In genomic region chrX:136731207-136731782, GRCh38 we compare ENCODE assay signal across 18 cellular contexts. TPM values are rescaled to one million over a fixed set of nuclear protein-coding genes. Genes with fewer than 3 reads are reported as not detected.
DNase-seq lines count a peak whose midpoint lies in the region; ATAC-seq, FAIRE-seq and TF ChIP-seq lines count a peak whose summit lies in the region.
"Had no signal": no experiment of that assay in that cellular context is flagged by ENCODE, and none has a peak within 500 bp of the region (broad histone marks: within the 10 kb centered on the region; RNA-seq: fewer than 3 reads in every experiment).

No MANE protein-coding gene starts in this region.

- no peaks in the 10 kb centered on the region for H3K27me3 ChIP-seq in MG63
- H3K27me3 ChIP-seq: BE2C, brain microvascular endothelial cell, SJSA1, testis had no signal

- H3K9me3 ChIP-seq in A549 = no peaks in the 10 kb centered on the region
- no peaks in the 10 kb centered on the region for H3K9me3 ChIP-seq in MG63
- H3K9me3 ChIP-seq: BE2C, SJSA1, testis had no signal

- H3K27me3 Mint-ChIP-seq in activated naive CD8-positive, alpha-beta T cell treated with anti-CD3 and anti-CD28 coated beads for 36 hours = no peaks in the 10 kb centered on the region

- H3K4me3 ChIP-seq in A549 (no peak overlapping the region), MG63 (no peak overlapping the region)
- H3K4me3 ChIP-seq: SJSA1, skin epidermis, testis had no signal

- no peaks in the 10 kb centered on the region for H3K36me3 ChIP-seq in MG63
- H3K36me3 ChIP-seq: BE2C, brain microvascular endothelial cell, SJSA1 had no signal

- peaks cover 50% of the 10 kb centered on the region for H3K4me1 Mint-ChIP-seq in activated naive CD8-positive, alpha-beta T cell treated with anti-CD3 and anti-CD28 coated beads for 36 hours

- WGBS in A549 (ENCODE audit: missing lambda C conversion rate) = 58% methylated on average over 5 of the region's 5 CpGs

- H3K4me1 ChIP-seq in A549 = no peaks in the 10 kb centered on the region
- H3K4me1 ChIP-seq: BE2C, SJSA1, testis had no signal

- FAIRE-seq in A549 (lab: Jason Lieb, UNC) = peak; percentile 81

- TF ChIP-seq EP300 in A549 (IDR thresholded peaks at IDR 0.05) = no peak

- peak overlapping the region; percentile 89 for H3K27ac Mint-ChIP-seq in activated naive CD8-positive, alpha-beta T cell treated with anti-CD3 and anti-CD28 coated beads for 36 hours

- peaks cover 26% of the 10 kb centered on the region for H3K36me3 Mint-ChIP-seq in activated naive CD8-positive, alpha-beta T cell treated with anti-CD3 and anti-CD28 coated beads for 36 hours

- TF ChIP-seq RAD21 in A549 (conservative IDR thresholded peaks at IDR 0.05 in 1 of 2, IDR thresholded peaks at IDR 0.05 in 1 of 2) = no peak

- no peak overlapping the region for H3K4me2 ChIP-seq in A549
- H3K4me2 ChIP-seq: KMS-11 had no signal

- TF ChIP-seq CTCF in A549 (IDR thresholded peaks at IDR 0.05) = no peak

- no peak for ATAC-seq in A549
- ATAC-seq in left ventricle myocardium superior = peak; percentile 81
- no peak for ATAC-seq in HG02798 (IDR thresholded peaks at IDR 0.05; ENCODE audit: poor library complexity, unreplicated experiment)

- intact Hi-C loops in left ventricle myocardium superior (cut with micrococcal nuclease) = no loop called here

- no peak overlapping the region for H3K27ac ChIP-seq in A549
- H3K27ac ChIP-seq: brain microvascular endothelial cell, KMS-11, SJSA1, skin epidermis, testis had no signal

- CTCF ChIA-PET in A549 (lab: Yijun Ruan, JAX) = no interaction called here

- H3K4me3 Mint-ChIP-seq in activated naive CD8-positive, alpha-beta T cell treated with anti-CD3 and anti-CD28 coated beads for 36 hours = peak overlapping the region; percentile 62

- TF ChIP-seq POLR2A in A549 (IDR thresholded peaks at IDR 0.05; ENCODE audit: low read length) = no peak

- POLR2A ChIA-PET in A549 (lab: Yijun Ruan, JAX) = interaction anchor here (0.6 to 1.2 kb wide), 2 partner anchors 140 to 149 kb away, joined by 3 read pairs; partner anchors contain the start of gene RBMX

- DNase-seq in A549 (ENCODE audit: low read depth in 1 of 2, low spot score in 1 of 2) = no peak
- DNase-seq in MG63 = peak; percentile 3
- DNase-seq in activated naive CD8-positive, alpha-beta T cell treated with anti-CD3 and anti-CD28 coated beads for 36 hours = no peak
- DNase-seq in left ventricle myocardium superior = no peak
- DNase-seq in NCI-H2081 treated with DMSO at 0.1 percent for 48 hours (lab: John Stamatoyannopoulos, UW) = no peak
- no peak for DNase-seq in activated CD8-positive, alpha-beta memory T cell treated with anti-CD3 and anti-CD28 coated beads, Interleukin-2, amount 50 U/mL, for 4 hours
- no peak for DNase-seq in NCI-H2227 (lab: John Stamatoyannopoulos, UW; ENCODE audit: unreplicated experiment)
- DNase-seq: BE2C, brain microvascular endothelial cell, DMS79, NCI-H1417, NCI-H446, occipital lobe, testis had no signal

- no peaks in the 10 kb centered on the region for H3K9me3 Mint-ChIP-seq in activated naive CD8-positive, alpha-beta T cell treated with anti-CD3 and anti-CD28 coated beads for 36 hours

TF ChIP-seq in A549, 52 proteins besides CTCF, POLR2A, EP300 and RAD21:
- TF ChIP-seq MAFK (IDR thresholded peaks at IDR 0.05; ENCODE audit: partially characterized antibody) = no peak
- TF ChIP-seq NFE2L2 (conservative IDR thresholded peaks at IDR 0.05; ENCODE audit: low read length) = no peak
- no peak for TF ChIP-seq RNF2 (IDR thresholded peaks at IDR 0.05; ENCODE audit: borderline replicate concordance, low read depth)

RNA-seq across cellular contexts. Expression of gene ARHGEF6, which starts 49.4 kb away (rescaled TPM):
- polyA plus RNA-seq in A549 (2011; rRNA removed) (0.30 and 0.34 TPM in 2 replicates), A549 (2017; fragmentation: RNase III; extraction: RNeasy Plus Mini Kit Qiagen cat#74134 plus additional on column Dnase treatment) (0.10 to 0.22 TPM (median 0.21 TPM) in 3 replicates)
- 0.05 and 0.07 TPM in 2 replicates for polyA plus RNA-seq in A549 (2012; cell fraction: cytosol; rRNA removed)
- 0.02 and 0.05 TPM in 2 replicates for polyA plus RNA-seq in A549 (2012; cell fraction: nucleus; rRNA removed)
- polyA minus RNA-seq in A549 (2011; rRNA and poly(A)+ RNA removed) = 0.12 and 0.15 TPM in 2 replicates
- 4.7 and 4.8 TPM in 2 replicates for total RNA-seq in MG63 (2014; rRNA removed; shearing (Covaris generic); ENCODE audit: low replicate concordance)
- total RNA-seq in activated naive CD8-positive, alpha-beta T cell treated with anti-CD3 and anti-CD28 coated beads for 36 hours = 10 to 100 TPM; 34.4 to 34.5 TPM
- 44.2 TPM for total RNA-seq in left ventricle myocardium superior
